ENCODE assay signal across 1 cellular context in genomic region chr7:44036364-44036763, GRCh38.
A peak's percentile ranks its signal among the peaks of the same experiment; 100 is the strongest.
TF ChIP-seq lines count a peak whose summit lies in the region.

No MANE protein-coding gene starts in this region.

TF ChIP-seq in HepG2, 621 proteins besides CTCF, POLR2A, EP300 and RAD21:
- TF ChIP-seq ZFX (CRISPR knock-in tag; IDR thresholded peaks at IDR 0.05; ENCODE audit: low read depth) = peak; percentile 23; the same call in 1 of the 2 replicates
- 0 out of 2 replicates have a peak, but pooled peaks have one; percentile 29 for TF ChIP-seq SALL1 (CRISPR knock-in tag; IDR thresholded peaks at IDR 0.05)
- TF ChIP-seq SP4 (CRISPR knock-in tag; IDR thresholded peaks at IDR 0.05) = peak; percentile 74; the same call in 1 of the 2 replicates
- peak; percentile 67 for TF ChIP-seq ZNF687 (CRISPR knock-in tag; IDR thresholded peaks at IDR 0.05)
